23 cellular contexts compared by ENCODE assay signal in the genomic region with DNA sequence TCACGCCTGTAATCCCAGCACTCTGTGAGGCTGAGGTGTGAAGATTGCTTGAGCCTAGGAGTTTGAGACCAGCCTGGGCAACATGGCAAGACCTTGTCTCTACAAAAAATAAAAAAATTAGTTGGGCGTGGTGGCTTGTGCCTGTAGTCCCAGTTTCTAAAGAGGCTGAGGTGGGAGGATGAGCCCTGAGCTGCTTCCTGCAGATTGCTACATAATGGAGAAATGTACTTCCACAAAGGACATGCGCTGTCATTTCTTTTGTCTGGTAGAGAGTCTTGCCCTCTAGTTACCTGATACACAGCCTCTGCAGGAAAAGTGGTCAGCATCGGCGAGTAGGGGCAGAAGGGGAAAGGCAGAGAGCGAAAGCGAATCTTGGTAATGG.
"Had no signal": no experiment of that assay in that cellular context is flagged by ENCODE, and none has a peak within 500 bp of the region (broad histone marks: within the 10 kb centered on the region; RNA-seq: fewer than 3 reads in every experiment).

No MANE protein-coding gene starts in this region.

- H3K27ac Mint-ChIP-seq: activated CD4-positive, alpha-beta memory T cell treated with anti-CD3 and anti-CD28 coated beads, Interleukin-2, amount 10 ng/mL, durations not matched to agents 7 days and 5 days; activated CD4-positive, alpha-beta T cell treated with anti-CD3 and anti-CD28 coated beads for 36 hours; activated naive CD8-positive, alpha-beta T cell treated with anti-CD3 and anti-CD28 coated beads, Interleukin-2, amount 10 ng/mL, durations not matched to agents 7 days and 5 days; activated T-cell treated with anti-CD3 and anti-CD28 coated beads, Interleukin-2, amount 50 U/mL, for 24 hours; activated T-helper 2 cell treated with anti-CD3 and anti-CD28 coated beads, Interferon-gamma antibody, Interleukin-2, Interleukin-4, amounts not matched to agents 10 μg/mL and 5 μg/mL and 100 μg/mL, durations not matched to agents 14 hours and 24 hours and 36 hours; stimulated activated memory B cell treated with anti-CD40 and anti-IgM and Interleukin-4, amounts not matched to agents 10 μg/mL and 1 μg/mL and 100 μg/mL, for 72 hours; WTC11 had no signal

- DNase-seq: activated CD4-positive, alpha-beta memory T cell treated with anti-CD3 and anti-CD28 coated beads, Interleukin-2, amount 10 ng/mL, durations not matched to agents 7 days and 5 days; activated CD4-positive, alpha-beta T cell treated with anti-CD3 and anti-CD28 coated beads for 36 hours; activated CD8-positive, alpha-beta memory T cell treated with anti-CD3 and anti-CD28 coated beads, Interleukin-2, amount 10 ng/mL, durations not matched to agents 7 days and 5 days; activated naive CD4-positive, alpha-beta T cell treated with Interleukin-2 at 50 U/mL for 16 hours; activated naive CD8-positive, alpha-beta T cell treated with anti-CD3 and anti-CD28 coated beads, Interleukin-2, amount 10 ng/mL, durations not matched to agents 7 days and 5 days; activated T-cell treated with anti-CD3 and anti-CD28 coated beads, Interleukin-2, amount 50 U/mL, for 24 hours; amygdala; dorsolateral prefrontal cortex; foreskin keratinocyte; hippocampal formation; mucosa of descending colon; naive B cell; spleen; stimulated activated CD4-positive, alpha-beta T cell treated with anti-CD3 and anti-CD28 coated beads, Interleukin-4, amount 100 ng/mL, for 4 hours; SW 1271; T-helper 2 cell; testis had no signal

- H3K9me3 Mint-ChIP-seq: activated CD4-positive, alpha-beta memory T cell treated with anti-CD3 and anti-CD28 coated beads, Interleukin-2, amount 10 ng/mL, durations not matched to agents 7 days and 5 days; activated naive CD8-positive, alpha-beta T cell treated with anti-CD3 and anti-CD28 coated beads, Interleukin-2, amount 10 ng/mL, durations not matched to agents 7 days and 5 days; activated T-cell treated with anti-CD3 and anti-CD28 coated beads, Interleukin-2, amount 50 U/mL, for 24 hours; activated T-helper 2 cell treated with anti-CD3 and anti-CD28 coated beads, Interferon-gamma antibody, Interleukin-2, Interleukin-4, amounts not matched to agents 10 μg/mL and 5 μg/mL and 100 μg/mL, durations not matched to agents 14 hours and 24 hours and 36 hours; naive B cell; stimulated activated memory B cell treated with anti-CD40 and anti-IgM and Interleukin-4, amounts not matched to agents 10 μg/mL and 1 μg/mL and 100 μg/mL, for 72 hours; type B pancreatic cell; WTC11 had no signal

- H3K27me3 Mint-ChIP-seq: activated CD4-positive, alpha-beta memory T cell treated with anti-CD3 and anti-CD28 coated beads, Interleukin-2, amount 10 ng/mL, durations not matched to agents 7 days and 5 days; activated CD4-positive, alpha-beta T cell treated with anti-CD3 and anti-CD28 coated beads for 36 hours; activated CD8-positive, alpha-beta memory T cell treated with anti-CD3 and anti-CD28 coated beads, Interleukin-2, amount 10 ng/mL, durations not matched to agents 7 days and 5 days; activated naive CD8-positive, alpha-beta T cell treated with anti-CD3 and anti-CD28 coated beads, Interleukin-2, amount 10 ng/mL, durations not matched to agents 7 days and 5 days; activated T-cell treated with anti-CD3 and anti-CD28 coated beads, Interleukin-2, amount 50 U/mL, for 24 hours; naive B cell; stimulated activated memory B cell treated with anti-CD40 and anti-IgM and Interleukin-4, amounts not matched to agents 10 μg/mL and 1 μg/mL and 100 μg/mL, for 72 hours; type B pancreatic cell had no signal

- FAIRE-seq: colon, TTC549 had no signal

- H3K4me1 Mint-ChIP-seq: activated CD4-positive, alpha-beta memory T cell treated with anti-CD3 and anti-CD28 coated beads, Interleukin-2, amount 10 ng/mL, durations not matched to agents 7 days and 5 days; activated CD4-positive, alpha-beta T cell treated with anti-CD3 and anti-CD28 coated beads for 36 hours; activated CD8-positive, alpha-beta memory T cell treated with anti-CD3 and anti-CD28 coated beads, Interleukin-2, amount 10 ng/mL, durations not matched to agents 7 days and 5 days; activated naive CD8-positive, alpha-beta T cell treated with anti-CD3 and anti-CD28 coated beads, Interleukin-2, amount 10 ng/mL, durations not matched to agents 7 days and 5 days; stimulated activated memory B cell treated with anti-CD40 and anti-IgM and Interleukin-4, amounts not matched to agents 10 μg/mL and 1 μg/mL and 100 μg/mL, for 72 hours; WTC11 had no signal

- H3K4me3 Mint-ChIP-seq: activated CD4-positive, alpha-beta memory T cell treated with anti-CD3 and anti-CD28 coated beads, Interleukin-2, amount 10 ng/mL, durations not matched to agents 7 days and 5 days; activated CD4-positive, alpha-beta T cell treated with anti-CD3 and anti-CD28 coated beads for 36 hours; activated CD8-positive, alpha-beta memory T cell treated with anti-CD3 and anti-CD28 coated beads, Interleukin-2, amount 10 ng/mL, durations not matched to agents 7 days and 5 days; activated naive CD8-positive, alpha-beta T cell treated with anti-CD3 and anti-CD28 coated beads, Interleukin-2, amount 10 ng/mL, durations not matched to agents 7 days and 5 days; activated T-cell treated with anti-CD3 and anti-CD28 coated beads, Interleukin-2, amount 50 U/mL, for 24 hours; naive B cell; stimulated activated memory B cell treated with anti-CD40 and anti-IgM and Interleukin-4, amounts not matched to agents 10 μg/mL and 1 μg/mL and 100 μg/mL, for 72 hours; type B pancreatic cell; WTC11 had no signal

- ATAC-seq: activated CD4-positive, alpha-beta T cell treated with anti-CD3 and anti-CD28 coated beads for 36 hours; activated CD8-positive, alpha-beta memory T cell treated with anti-CD3 and anti-CD28 coated beads, Interleukin-2, amount 10 ng/mL, durations not matched to agents 7 days and 5 days; foreskin keratinocyte; mucosa of descending colon; stimulated activated memory B cell treated with anti-CD40 and anti-IgM and Interleukin-4, amounts not matched to agents 10 μg/mL and 1 μg/mL and 100 μg/mL, for 72 hours; WTC11 had no signal
